In genomic region chr15:92861742-92862141, GRCh38 we compare ENCODE assay signal across 25 cellular contexts. TPM values are rescaled to one million over a fixed set of nuclear protein-coding genes. Genes with fewer than 3 reads are reported as not detected.
DNase-seq lines count a peak whose midpoint lies in the region; ATAC-seq, FAIRE-seq and TF ChIP-seq lines count a peak whose summit lies in the region.
"Had no signal": no experiment of that assay in that cellular context is flagged by ENCODE, and none has a peak within 500 bp of the region (broad histone marks: within the 10 kb centered on the region; RNA-seq: fewer than 3 reads in every experiment).

No MANE protein-coding gene starts in this region.

- POLR2A ChIA-PET in HepG2 (lab: Yijun Ruan, JAX), result no interaction called here
- POLR2A ChIA-PET in K562 (lab: Yijun Ruan, JAX), result no interaction called here
- POLR2A ChIA-PET in WTC11 (lab: Charles Lee), result interaction anchor here (1.0 kb wide), 1 partner anchor 21 kb away, joined by 3 read pairs; no protein-coding TSS in a partner anchor

- no peak for TF ChIP-seq CTCF in HepG2 (CRISPR knock-in tag; IDR thresholded peaks at IDR 0.05)
- no peak for TF ChIP-seq CTCF in right lobe of liver (IDR thresholded peaks at IDR 0.05)
- TF ChIP-seq CTCF in K562 (IDR thresholded peaks at IDR 0.05 in 2 of 3, conservative IDR thresholded peaks at IDR 0.05 in 1 of 3; ENCODE audit: insufficient read depth in 2 of 3, low read depth in 1 of 3, low read length in 3 of 3), result no peak
- TF ChIP-seq CTCF in WTC11 (IDR thresholded peaks at IDR 0.05), result no peak

- no peak overlapping the region for H3K27ac Mint-ChIP-seq in WTC11
- H3K27ac Mint-ChIP-seq: CD14-positive monocyte; CD4-positive, alpha-beta memory T cell; CD4-positive, CD25-positive, alpha-beta regulatory T cell; CD8-positive, alpha-beta memory T cell had no signal

- H3K27me3 ChIP-seq in HepG2 (ENCODE audit: control insufficient read depth in 1 of 2, insufficient read depth in 2 of 2, low read length in 2 of 2) (no peaks in the 10 kb centered on the region), right lobe of liver (no peaks in the 10 kb centered on the region), K562 (ENCODE audit: control insufficient read depth in 2 of 2, insufficient read depth in 2 of 2, low read length in 2 of 2) (no peaks in the 10 kb centered on the region)
- H3K27me3 ChIP-seq: BE2C, BLaER1 had no signal

- H3K9ac ChIP-seq in HepG2 (ENCODE audit: insufficient read depth, low read depth, low read length), result no peak overlapping the region
- H3K9ac ChIP-seq in K562 (ENCODE audit: insufficient read depth in 1 of 2, low read depth in 2 of 2, low read length in 2 of 2), result no peak overlapping the region
- H3K9ac ChIP-seq: BLaER1 had no signal

- H3K4me1 Mint-ChIP-seq in WTC11, result no peaks in the 10 kb centered on the region
- H3K4me1 Mint-ChIP-seq: CD8-positive, alpha-beta memory T cell had no signal

- DNase-seq in HepG2 (ENCODE audit: low spot score) (no peak), right lobe of liver (no peak), K562 (ENCODE audit: extremely low read depth in 1 of 4, low spot score in 3 of 4) (no peak), UCSD-AML1 (lab: John Stamatoyannopoulos, UW; ENCODE audit: unreplicated experiment) (no peak), WTC11 (ENCODE audit: low spot score) (no peak)
- DNase-seq: ACHN; BE2C; C1 segment of cervical spinal cord; CD4-positive, alpha-beta memory T cell; CD4-positive, CD25-positive, alpha-beta regulatory T cell; CD8-positive, alpha-beta memory T cell; COR-L47; DMS 273 treated with DMSO at 0.1 percent for 48 hours; DMS153; DMS53; DMS79; DND-41; EL; GDM1 had no signal

- H3K9me3 Mint-ChIP-seq in WTC11, result peaks cover 10% of the 10 kb centered on the region

- 38% methylated on average over 1 of the region's 1 CpG for WGBS in HepG2 (ENCODE audit: low lambda C conversion rate)
- 92% methylated on average over 1 of the region's 1 CpG for WGBS in right lobe of liver (ENCODE audit: insufficient coverage, low coverage, low lambda C conversion rate, missing lambda C conversion rate)
- WGBS in K562 (ENCODE audit: insufficient coverage, low coverage, missing lambda C conversion rate), result 61% methylated on average over 1 of the region's 1 CpG

- ATAC-seq in HepG2 (no peak), right lobe of liver (no peak), K562 (no peak), WTC11 (no peak)
- ATAC-seq: GM12878 had no signal

- H3K4me2 ChIP-seq in HepG2 (ENCODE audit: low read depth, low read length), result no peak overlapping the region
- no peak overlapping the region for H3K4me2 ChIP-seq in K562 (ENCODE audit: insufficient read depth, low read length)
- H3K4me2 ChIP-seq: BLaER1 had no signal

- H3K9me1 ChIP-seq in K562 (ENCODE audit: control insufficient read depth, insufficient read depth, low read length), result no peaks in the 10 kb centered on the region

- H3K27me3 Mint-ChIP-seq in WTC11 (ENCODE audit: low read depth), result no peaks in the 10 kb centered on the region
- H3K27me3 Mint-ChIP-seq: CD4-positive, alpha-beta memory T cell; CD4-positive, CD25-positive, alpha-beta regulatory T cell had no signal

- H3K36me3 ChIP-seq in HepG2 (replicated peaks in 1 of 2; ENCODE audit: control insufficient read depth in 1 of 2, insufficient read depth in 2 of 2, low read length in 2 of 2) (no peaks in the 10 kb centered on the region), right lobe of liver (no peaks in the 10 kb centered on the region), K562 (ENCODE audit: control insufficient read depth, insufficient read depth, low read length) (no peaks in the 10 kb centered on the region)
- H3K36me3 ChIP-seq: BE2C, BLaER1 had no signal

- peaks cover 6% of the 10 kb centered on the region; the same call in 1 of the 2 replicates for H3K36me3 Mint-ChIP-seq in WTC11
- H3K36me3 Mint-ChIP-seq: CD14-positive monocyte had no signal

- H4K20me1 ChIP-seq in HepG2 (ENCODE audit: insufficient read depth, low read length), result no peaks in the 10 kb centered on the region
- no peaks in the 10 kb centered on the region for H4K20me1 ChIP-seq in K562 (replicated peaks; ENCODE audit: control insufficient read depth, insufficient read depth, low read length)
- H4K20me1 ChIP-seq: BLaER1 had no signal

- intact Hi-C loops in HepG2 (cut with micrococcal nuclease; ENCODE audit: unreplicated experiment) (no loop called here), right lobe of liver (cut with DNase I) (no loop called here), K562 (cut with micrococcal nuclease) (no loop called here)

- CTCF ChIA-PET in HepG2 (lab: Yijun Ruan, JAX; ENCODE audit: low intra/inter-chr PET ratio, low total read pairs), result no interaction called here
- CTCF ChIA-PET in K562 (lab: Yijun Ruan, JAX; ENCODE audit: low intra/inter-chr PET ratio), result no interaction called here
- CTCF ChIA-PET in WTC11 (lab: Charles Lee), result no interaction called here

- BruUV-seq in HepG2 (replicated peaks; lab: Mats Ljungman, UMichigan) (no TSS peak), K562 (replicated peaks; lab: Mats Ljungman, UMichigan) (no TSS peak)

- no peak for TF ChIP-seq RAD21 in HepG2 (CRISPR knock-in tag; IDR thresholded peaks at IDR 0.05)
- TF ChIP-seq RAD21 in K562 (CRISPR knock-in tag; conservative IDR thresholded peaks at IDR 0.05 in 1 of 2, IDR thresholded peaks at IDR 0.05 in 1 of 2), result no peak

- H3K4me3 ChIP-seq in HepG2 (replicated peaks in 1 of 3; ENCODE audit: insufficient read depth in 1 of 3, low read depth in 2 of 3, low read length in 3 of 3) (no peak overlapping the region), right lobe of liver (no peak overlapping the region), K562 (no peak overlapping the region)
- H3K4me3 ChIP-seq: BLaER1, GM12878 had no signal

- H2AFZ ChIP-seq in HepG2 (ENCODE audit: low read length) (no peak overlapping the region), K562 (ENCODE audit: low read depth, low read length) (no peak overlapping the region)

- H3K27ac ChIP-seq in HepG2 (ENCODE audit: extremely low read length, insufficient read depth, low read length), result no peak overlapping the region
- H3K27ac ChIP-seq in right lobe of liver, result no peak overlapping the region
- H3K27ac ChIP-seq in K562 (ENCODE audit: extremely low read depth, low read depth, low read length), result no peak overlapping the region
- H3K27ac ChIP-seq: 22Rv1, BLaER1 had no signal

- FAIRE-seq in HepG2 (lab: Jason Lieb, UNC), result no peak
- no peak for FAIRE-seq in K562 (lab: Jason Lieb, UNC)
- FAIRE-seq: GM12878, GM12892, GM18507 had no signal

- peaks cover 5% of the 10 kb centered on the region; the same call in 1 of the 2 replicates for H3K9me3 ChIP-seq in HepG2 (ENCODE audit: low read length)
- no peaks in the 10 kb centered on the region for H3K9me3 ChIP-seq in right lobe of liver
- no peaks in the 10 kb centered on the region for H3K9me3 ChIP-seq in K562 (replicated peaks; ENCODE audit: control insufficient read depth, insufficient read depth, low read depth, low read length)
- H3K9me3 ChIP-seq: BE2C had no signal

- TF ChIP-seq EP300 in HepG2 (IDR thresholded peaks at IDR 0.05; ENCODE audit: low read depth in 2 of 2, low read length in 2 of 2) (no peak), HepG2 (CRISPR knock-in tag; IDR thresholded peaks at IDR 0.05; ENCODE audit: borderline replicate concordance) (no peak), K562 (IDR thresholded peaks at IDR 0.05; ENCODE audit: low read length) (no peak)

- no peaks in the 10 kb centered on the region for H3K79me2 ChIP-seq in HepG2 (ENCODE audit: insufficient read depth, low read length)
- H3K79me2 ChIP-seq in K562 (ENCODE audit: control insufficient read depth, insufficient read depth, low read length), result no peaks in the 10 kb centered on the region

- H3K4me3 Mint-ChIP-seq in WTC11, result no peak overlapping the region
- H3K4me3 Mint-ChIP-seq: CD14-positive monocyte; CD4-positive, alpha-beta memory T cell; CD4-positive, CD25-positive, alpha-beta regulatory T cell; CD8-positive, alpha-beta memory T cell had no signal

- TF ChIP-seq POLR2A in HepG2 (IDR thresholded peaks at IDR 0.05; ENCODE audit: insufficient read depth in 1 of 2, low read depth in 2 of 2, low read length in 2 of 2) (no peak), right lobe of liver (IDR thresholded peaks at IDR 0.05) (no peak), K562 (conservative IDR thresholded peaks at IDR 0.05) (no peak)

- H3K4me1 ChIP-seq in HepG2 (ENCODE audit: insufficient read depth, low read length) (peaks cover 12% of the 10 kb centered on the region; the same call in 1 of the 2 replicates), right lobe of liver (no peaks in the 10 kb centered on the region), K562 (replicated peaks in 1 of 2; ENCODE audit: control insufficient read depth in 2 of 2, insufficient read depth in 2 of 2, low read length in 2 of 2) (no peaks in the 10 kb centered on the region; a peak in 2 of 5 replicates)
- H3K4me1 ChIP-seq: BE2C, BLaER1 had no signal

- in situ Hi-C loops in HepG2 (cut with HindIII; ENCODE audit: extremely low pct_ligation_motif_present, low pct_unique_long_range_greater_than_20kb), result no loop called here
- in situ Hi-C loops in K562 (cut with MboI), result no loop called here

RNA-seq across cellular contexts. Expression of gene CHD2, which starts 38.4 kb away (rescaled TPM):
- total RNA-seq in HepG2 (2016; rRNA removed; fragmentation: Illumina TruSeq; extraction: Trizol) (47.3 and 54.1 TPM in 2 replicates), right lobe of liver (10 to 100 TPM; 41.4 to 65.0 (median 56.6) TPM), K562 (2014; rRNA removed) (38.9 and 47.3 TPM in 2 replicates), K562 (2014; rRNA removed; fragmentation: Illumina TruSeq; extraction: Trizol) (59.0 and 66.0 TPM in 2 replicates), K562 (2015; rRNA removed; fragmentation: Illumina TruSeq; extraction: Trizol) (45.5 and 49.7 TPM in 2 replicates), K562 (2021) (57.8 and 61.9 TPM in 2 replicates), WTC11 (2021) (75.8 to 101 TPM (median 87.6 TPM) in 3 replicates)
- 130 and 158 TPM in 2 replicates for total RNA-seq in HepG2 (2016; cell fraction: cytosol; rRNA removed; fragmentation: Illumina TruSeq; extraction: Trizol; ENCODE audit: low read depth)
- 50.1 and 51.1 TPM in 2 replicates for total RNA-seq in HepG2 (2016; cell fraction: insoluble cytoplasmic fraction; rRNA removed; fragmentation: Illumina TruSeq; extraction: Trizol)
- 43.6 and 53.4 TPM in 2 replicates for total RNA-seq in HepG2 (2016; cell fraction: membrane; rRNA removed; fragmentation: Illumina TruSeq; extraction: Trizol)
- total RNA-seq in HepG2 (2016; cell fraction: nucleus; rRNA removed; fragmentation: Illumina TruSeq; extraction: Trizol), result 176 and 185 TPM in 2 replicates
- polyA plus RNA-seq in HepG2 (2011; rRNA removed) (54.0 and 71.7 TPM in 2 replicates), K562 (2011; rRNA removed) (56.2 and 63.4 TPM in 2 replicates), K562 (2014; fragmentation: Illumina TruSeq; extraction: Trizol) (57.6 and 70.8 TPM in 2 replicates), K562 (2014; fragmentation: Nextera tagmentation; extraction: Ambion mirVana) (10 to 100 TPM; 50.0 to 53.6 TPM), K562 (2014; rRNA removed) (55.3 and 61.3 TPM in 2 replicates)
- 36.6 and 46.4 TPM in 2 replicates for polyA plus RNA-seq in HepG2 (2011; cell fraction: cytosol; rRNA removed)
- 160 and 205 TPM in 2 replicates for polyA plus RNA-seq in HepG2 (2011; cell fraction: nucleus; rRNA removed)
- polyA plus RNA-seq in HepG2 (2012), result 51.4 and 60.1 TPM in 2 replicates
- polyA plus RNA-seq in HepG2 (2016; cell fraction: cytosol; fragmentation: Illumina TruSeq; extraction: Trizol; ENCODE audit: low read depth), result 2.6 and 2.7 TPM in 2 replicates
- polyA plus RNA-seq in HepG2 (2016; cell fraction: insoluble cytoplasmic fraction; fragmentation: Illumina TruSeq; extraction: Trizol; ENCODE audit: low read depth), result 33.4 and 39.2 TPM in 2 replicates
- 5.7 and 7.2 TPM in 2 replicates for polyA plus RNA-seq in HepG2 (2016; cell fraction: membrane; fragmentation: Illumina TruSeq; extraction: Trizol; ENCODE audit: low read depth)
- 104 and 120 TPM in 2 replicates for polyA plus RNA-seq in HepG2 (2016; cell fraction: nucleus; fragmentation: Illumina TruSeq; extraction: Trizol; ENCODE audit: insufficient read depth, low read depth)
- 70.2 and 75.7 TPM in 2 replicates for polyA minus RNA-seq in HepG2 (2011; rRNA and poly(A)+ RNA removed; ENCODE audit: low replicate concordance)
- 53.5 and 70.4 TPM in 2 replicates for polyA minus RNA-seq in HepG2 (2011; cell fraction: cytosol; rRNA and poly(A)+ RNA removed)
- polyA minus RNA-seq in HepG2 (2011; cell fraction: nucleus; rRNA and poly(A)+ RNA removed), result 605 and 632 TPM in 2 replicates
- total RNA-seq in K562 (2011; cell fraction: chromatin; rRNA removed; ENCODE audit: low replicate concordance), result 221 and 585 TPM in 2 replicates
- 101 and 147 TPM in 2 replicates for total RNA-seq in K562 (2011; cell fraction: nucleolus; rRNA removed)
- 282 and 390 TPM in 2 replicates for total RNA-seq in K562 (2011; cell fraction: nucleoplasm; rRNA removed)
- 32.8 and 58.4 TPM in 2 replicates for polyA plus RNA-seq in K562 (2011; cell fraction: cytosol; rRNA removed)
- 192 and 194 TPM in 2 replicates for polyA plus RNA-seq in K562 (2011; cell fraction: nucleus; rRNA removed)
- polyA plus RNA-seq in K562 (2012), result 33.7 and 57.7 TPM in 2 replicates
- polyA minus RNA-seq in K562 (2011; rRNA and poly(A)+ RNA removed), result 167 and 232 TPM in 2 replicates
- polyA minus RNA-seq in K562 (2011; cell fraction: cytosol; rRNA and poly(A)+ RNA removed), result 39.1 and 51.9 TPM in 2 replicates
- polyA minus RNA-seq in K562 (2011; cell fraction: nucleus; rRNA and poly(A)+ RNA removed), result 209 and 435 TPM in 2 replicates

Comparison
In these comparisons a context has a peak if more than half of its experiments do, and no peak if none do; other contexts are left out.
1. Of the 241 proteins assayed by ChIP-seq in both HepG2 and K562: peak only in HepG2: MAFF and MAFK; only in K562: none; in both: none; in neither: 239.